ENCODE assay signal across 1 cellular context in the genomic region with DNA sequence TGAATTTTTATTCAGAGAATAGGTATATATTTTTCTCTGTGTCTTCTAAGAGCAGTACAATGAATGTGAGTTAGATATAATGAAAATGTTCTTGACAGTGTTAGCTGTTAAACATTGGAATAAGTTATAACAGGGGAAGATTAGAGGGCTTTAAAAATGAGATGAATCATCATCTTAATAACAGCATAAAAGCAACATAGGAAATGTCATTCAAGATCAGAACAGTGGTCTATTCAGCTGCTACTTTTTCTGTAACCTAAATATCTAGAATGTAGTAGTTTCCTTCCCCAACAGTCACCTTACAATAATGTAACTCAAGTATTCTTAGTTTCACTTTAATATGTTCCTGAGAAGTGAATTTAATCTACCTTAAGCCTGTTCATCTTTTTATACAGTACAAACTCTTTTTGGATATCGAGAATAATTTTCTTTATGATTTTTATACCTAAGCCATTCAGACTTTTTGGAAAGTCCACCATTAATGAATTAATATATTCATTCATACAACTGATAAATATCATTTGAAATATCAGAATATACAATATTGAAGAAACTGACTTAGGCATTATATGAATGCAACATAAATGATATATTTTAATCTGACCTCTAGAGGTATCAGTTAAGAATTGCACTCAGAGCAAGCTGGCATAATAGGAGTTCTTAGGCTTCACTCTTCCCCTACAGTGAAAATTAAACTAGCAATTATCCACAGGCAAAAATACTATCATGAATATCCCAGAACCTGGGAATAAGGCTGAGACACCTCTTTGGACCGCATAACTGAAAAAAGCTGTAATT.
TF ChIP-seq lines count a peak whose summit lies in the region.

No MANE protein-coding gene starts in this region.

TF ChIP-seq in H1, 55 proteins besides CTCF, POLR2A, EP300 and RAD21 (continued from another document):
- TF ChIP-seq EZH2 (IDR thresholded peaks at IDR 0.05; ENCODE audit: low read depth, low read length, severe bottlenecking) (no peak), JUND (IDR thresholded peaks at IDR 0.05; ENCODE audit: low read length) (no peak), POU5F1 (IDR thresholded peaks at IDR 0.05; ENCODE audit: low read depth, low read length) (no peak), SIRT6 (IDR thresholded peaks at IDR 0.05; ENCODE audit: low read length) (no peak), YY1 (IDR thresholded peaks at IDR 0.05; ENCODE audit: low read depth, low read length) (no peak), BRCA1 (IDR thresholded peaks at IDR 0.05; ENCODE audit: low read depth, low read length) (no peak), CBX8 (IDR thresholded peaks at IDR 0.05; ENCODE audit: borderline replicate concordance, low read depth, low read length) (no peak), ATF3 (IDR thresholded peaks at IDR 0.05; ENCODE audit: insufficient read depth, low read depth, low read length) (no peak), HDAC6 (IDR thresholded peaks at IDR 0.05; ENCODE audit: low read depth, low read length) (no peak)
